In the genomic region with DNA sequence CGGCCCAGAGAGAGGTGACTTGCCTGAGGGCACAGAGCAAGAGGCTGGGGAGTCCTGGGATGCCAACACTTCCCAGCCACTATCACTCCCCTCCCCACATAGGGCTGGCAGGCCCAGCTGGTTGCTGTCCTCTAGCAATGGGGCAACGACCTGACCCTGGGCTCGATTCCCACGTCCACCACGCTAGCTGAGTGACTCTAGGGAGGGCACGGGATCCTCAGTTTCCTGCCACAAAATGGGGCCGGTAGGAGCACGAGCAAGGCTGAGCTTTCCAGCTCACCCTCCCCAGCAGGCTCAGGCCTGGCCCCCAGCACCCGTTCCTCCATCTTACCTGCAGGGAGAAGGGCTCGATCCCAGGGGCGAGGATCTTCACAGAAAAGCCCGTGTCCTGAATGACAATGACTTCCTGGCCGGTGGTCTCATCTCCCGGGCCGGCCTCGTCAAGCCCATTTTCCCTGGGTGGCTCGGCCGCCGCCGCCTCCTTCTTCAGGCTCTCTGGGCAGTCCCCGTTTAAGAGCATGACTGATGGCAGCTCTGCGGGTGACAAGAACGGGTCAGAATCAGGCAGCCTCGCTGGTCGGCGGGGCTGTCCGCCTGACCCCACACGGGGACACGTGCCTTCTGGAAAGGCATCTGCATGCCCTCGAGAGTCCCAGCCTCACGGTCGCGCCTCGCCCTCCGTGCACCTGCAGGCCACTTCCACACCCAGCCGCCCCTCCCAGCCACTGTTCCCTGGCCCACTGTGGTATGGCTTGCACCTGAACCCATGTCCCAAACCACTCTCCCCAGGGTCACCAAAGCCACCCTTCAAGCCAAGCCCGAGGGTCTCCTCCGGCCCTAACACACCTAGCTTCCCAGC, we compare ENCODE assay signal across 20 cellular contexts. TPM values are rescaled to one million over a fixed set of nuclear protein-coding genes. Genes with fewer than 3 reads are reported as not detected.
DNase-seq lines count a peak whose midpoint lies in the region; ATAC-seq, FAIRE-seq and TF ChIP-seq lines count a peak whose summit lies in the region.
"Had no signal": no experiment of that assay in that cellular context is flagged by ENCODE, and none has a peak within 500 bp of the region (broad histone marks: within the 10 kb centered on the region; RNA-seq: fewer than 3 reads in every experiment).

No MANE protein-coding gene starts in this region.

- in situ Hi-C loops in gastrocnemius medialis (cut with MboI; ENCODE audit: low sequenced_read_pairs in 4 of 4), result loop anchor here in 1 of 4 donors (25.0 kb wide), 1 partner anchor 292 kb away; the partner anchor contains the start of gene MNT

- no peak for TF ChIP-seq CTCF in gastrocnemius medialis (IDR thresholded peaks at IDR 0.05 in 4 of 5, conservative IDR thresholded peaks at IDR 0.05 in 1 of 5)

- H3K4me3 Mint-ChIP-seq in T-helper 1 cell treated with Interleukin-12 subunit alpha and Interleukin-12 subunit beta and Interleukin-4 antibody, amounts not matched to agents 30 μg/mL and 1 μg/mL, for 36 hours, result no peak overlapping the region
- H3K4me3 Mint-ChIP-seq: mesothelial cell of epicardium, neural crest cell had no signal

- H3K27me3 ChIP-seq in gastrocnemius medialis (no peaks in the 10 kb centered on the region), SJCRH30 (no peaks in the 10 kb centered on the region)
- H3K27me3 ChIP-seq: tibial artery had no signal

- no peak for DNase-seq in GM12892 (ENCODE audit: insufficient read length)
- peak; percentile 8 for DNase-seq in iPS-NIHi11 (ENCODE audit: low spot score)
- DNase-seq in gastrocnemius medialis, result peak in 1 of 2 donors; percentile 54
- DNase-seq in SJCRH30, result no peak
- no peak for DNase-seq in inferior parietal cortex (ENCODE audit: extremely low spot score)
- DNase-seq: NCI-H2029 treated with DMSO at 0.1 percent for 48 hours; NK-92 treated with Interleukin-12 subunit alpha and Interleukin-12 subunit beta, amount 100 ng/mL, for 24 hours; retina; stimulated activated naive CD4-positive, alpha-beta T cell had no signal

- H3K27ac Mint-ChIP-seq in T-helper 1 cell treated with Interleukin-12 subunit alpha and Interleukin-12 subunit beta and Interleukin-4 antibody, amounts not matched to agents 30 μg/mL and 1 μg/mL, for 36 hours, result peak overlapping the region; percentile 36
- H3K27ac Mint-ChIP-seq: mesothelial cell of epicardium had no signal

- no peaks in the 10 kb centered on the region for H3K36me3 Mint-ChIP-seq in T-helper 1 cell treated with Interleukin-12 subunit alpha and Interleukin-12 subunit beta and Interleukin-4 antibody, amounts not matched to agents 30 μg/mL and 1 μg/mL, for 36 hours (ENCODE audit: low read depth)
- H3K36me3 Mint-ChIP-seq: mesothelial cell of epicardium had no signal

- H3K27ac ChIP-seq in gastrocnemius medialis, result peak overlapping the region; percentile 42 to 98 (median 96)
- H3K27ac ChIP-seq in SJCRH30, result no peak overlapping the region
- H3K27ac ChIP-seq: KMS-11, tibial artery had no signal

- H3K36me3 ChIP-seq in gastrocnemius medialis, result peaks cover 0 to 39% of the 10 kb centered on the region in 2 donors
- 0 out of 2 replicates have a peak, but pooled peaks cover 2% of the 10 kb centered on the region for H3K36me3 ChIP-seq in SJCRH30

- no peak for FAIRE-seq in GM12892 (lab: Jason Lieb, UNC)
- FAIRE-seq: astrocyte, GM18507, keratinocyte, RCC 7860, TTC549 had no signal

- no peaks in the 10 kb centered on the region for H3K9me3 Mint-ChIP-seq in T-helper 1 cell treated with Interleukin-12 subunit alpha and Interleukin-12 subunit beta and Interleukin-4 antibody, amounts not matched to agents 30 μg/mL and 1 μg/mL, for 36 hours
- H3K9me3 Mint-ChIP-seq: mesothelial cell of epicardium, neural crest cell had no signal

- H3K27me3 Mint-ChIP-seq in T-helper 1 cell treated with Interleukin-12 subunit alpha and Interleukin-12 subunit beta and Interleukin-4 antibody, amounts not matched to agents 30 μg/mL and 1 μg/mL, for 36 hours (ENCODE audit: low read depth), result no peaks in the 10 kb centered on the region

- no peaks in the 10 kb centered on the region for H3K9me3 ChIP-seq in gastrocnemius medialis
- H3K9me3 ChIP-seq in SJCRH30 (replicated peaks), result no peaks in the 10 kb centered on the region
- H3K9me3 ChIP-seq: tibial artery had no signal

- TF ChIP-seq POLR2A in GM12892 (IDR thresholded peaks at IDR 0.05; ENCODE audit: low read depth, low read length) (0 out of 2 replicates have a peak, but pooled peaks have one; percentile 15), gastrocnemius medialis (IDR thresholded peaks at IDR 0.05) (no peak)

- H3K4me1 Mint-ChIP-seq in T-helper 1 cell treated with Interleukin-12 subunit alpha and Interleukin-12 subunit beta and Interleukin-4 antibody, amounts not matched to agents 30 μg/mL and 1 μg/mL, for 36 hours (ENCODE audit: low read depth), result peaks cover 4% of the 10 kb centered on the region

- ATAC-seq in gastrocnemius medialis (no peak), HG02981 (IDR thresholded peaks at IDR 0.05; ENCODE audit: unreplicated experiment) (no peak)

- peaks cover 39 to 48% of the 10 kb centered on the region in 2 donors for H3K4me1 ChIP-seq in gastrocnemius medialis
- H3K4me1 ChIP-seq in SJCRH30, result no peaks in the 10 kb centered on the region

- intact Hi-C loops in gastrocnemius medialis (cut with DNase I; ENCODE audit: low total_unique reads), result no loop called here

- H3K4me3 ChIP-seq in gastrocnemius medialis (no peak overlapping the region), SJCRH30 (no peak overlapping the region)
- H3K4me3 ChIP-seq: tibial artery had no signal

RNA-seq across cellular contexts. Expression of gene CLUH, which starts 7.3 kb away (rescaled TPM):
- polyA plus RNA-seq in GM12892 (2012; ENCODE audit: missing spikeins), result 27.1 TPM
- total RNA-seq in gastrocnemius medialis, result 100 to 1,000 TPM; 104 to 286 (median 211) TPM
- total RNA-seq in SJCRH30 (2014; rRNA removed; shearing (Covaris generic)), result 33.9 and 42.5 TPM in 2 replicates

RNA-seq across cellular contexts. Expression of gene CCDC92B, which starts 45.2 kb away (rescaled TPM):
- polyA plus RNA-seq in GM12892 (2012; ENCODE audit: missing spikeins), result not detected
- not detected for total RNA-seq in gastrocnemius medialis
- not detected in 2 replicates for total RNA-seq in SJCRH30 (2014; rRNA removed; shearing (Covaris generic))
- polyA plus RNA-seq: keratinocyte had no signal
